Comparison of ENCODE assay signal across 4 cellular contexts in genomic region chr15:31159837-31160236, GRCh38.
TF ChIP-seq lines count a peak whose summit lies in the region.

No MANE protein-coding gene starts in this region.

TF ChIP-seq in SK-N-SH, 30 proteins besides CTCF, POLR2A, EP300 and RAD21:
- TF ChIP-seq RXRA (IDR thresholded peaks at IDR 0.05; ENCODE audit: borderline replicate concordance, low read depth) = no peak
- no peak for TF ChIP-seq SIN3A (IDR thresholded peaks at IDR 0.05; ENCODE audit: borderline replicate concordance, low read depth, low read length)
- TF ChIP-seq TCF12 (IDR thresholded peaks at IDR 0.05) = no peak
- TF ChIP-seq JUND (IDR thresholded peaks at IDR 0.05) = no peak
- no peak for TF ChIP-seq USF1 (IDR thresholded peaks at IDR 0.05; ENCODE audit: borderline replicate concordance, low read depth)
- TF ChIP-seq MAX (IDR thresholded peaks at IDR 0.05; ENCODE audit: low read depth) = no peak

TF ChIP-seq in SK-N-SH treated with all-trans-retinoic acid at 6 μM for 48 hours, 23 proteins besides CTCF, POLR2A, EP300 and RAD21:
- TF ChIP-seq ARNTL (CRISPR knock-in tag; IDR thresholded peaks at IDR 0.05; ENCODE audit: borderline replicate concordance, low read depth) (no peak), POU6F1 (CRISPR knock-in tag; IDR thresholded peaks at IDR 0.05; ENCODE audit: borderline replicate concordance, low read depth) (no peak), ZFP30 (CRISPR knock-in tag; IDR thresholded peaks at IDR 0.05) (no peak), ISL1 (CRISPR knock-in tag; IDR thresholded peaks at IDR 0.05) (no peak), CREB5 (CRISPR knock-in tag; IDR thresholded peaks at IDR 0.05; ENCODE audit: low read depth) (no peak), GLIS3 (CRISPR knock-in tag; IDR thresholded peaks at IDR 0.05) (no peak), ZNF8 (CRISPR knock-in tag; IDR thresholded peaks at IDR 0.05) (no peak), TOX (CRISPR knock-in tag; IDR thresholded peaks at IDR 0.05; ENCODE audit: borderline replicate concordance) (no peak), RARB (CRISPR knock-in tag; IDR thresholded peaks at IDR 0.05) (no peak), PATZ1 (CRISPR knock-in tag; IDR thresholded peaks at IDR 0.05; ENCODE audit: borderline replicate concordance) (no peak), ESRRG (CRISPR knock-in tag; IDR thresholded peaks at IDR 0.05) (no peak), BACH2 (CRISPR knock-in tag; IDR thresholded peaks at IDR 0.05; ENCODE audit: borderline replicate concordance) (no peak), ZFP3 (CRISPR knock-in tag; IDR thresholded peaks at IDR 0.05) (no peak), CSDC2 (CRISPR knock-in tag; IDR thresholded peaks at IDR 0.05) (no peak), ZC3H10 (CRISPR knock-in tag; IDR thresholded peaks at IDR 0.05) (no peak), TCF4 (CRISPR knock-in tag; IDR thresholded peaks at IDR 0.05; ENCODE audit: borderline replicate concordance) (no peak), PPARA (CRISPR knock-in tag; IDR thresholded peaks at IDR 0.05; ENCODE audit: borderline replicate concordance) (no peak), SNAI2 (CRISPR knock-in tag; IDR thresholded peaks at IDR 0.05) (no peak)

TF ChIP-seq in HEK293, 187 proteins besides CTCF, POLR2A, EP300 and RAD21:
- no peak for TF ChIP-seq ZNF394 (tag by site-specific recombination; IDR thresholded peaks at IDR 0.05; ENCODE audit: borderline replicate concordance)
- peak; percentile 43; the same call in 1 of the 2 replicates for TF ChIP-seq GLIS1 (tag by site-specific recombination; IDR thresholded peaks at IDR 0.05)

TF ChIP-seq in HepG2, 621 proteins besides CTCF, POLR2A, EP300 and RAD21:
- TF ChIP-seq RARG (CRISPR knock-in tag; IDR thresholded peaks at IDR 0.05; ENCODE audit: low read depth) = no peak
- no peak for TF ChIP-seq ZNF235 (CRISPR knock-in tag; IDR thresholded peaks at IDR 0.05; ENCODE audit: borderline replicate concordance)
- no peak for TF ChIP-seq NR2F2 (IDR thresholded peaks at IDR 0.05; ENCODE audit: borderline replicate concordance, low read depth)
- no peak for TF ChIP-seq ZNF441 (CRISPR knock-in tag; IDR thresholded peaks at IDR 0.05; ENCODE audit: borderline replicate concordance)
- TF ChIP-seq TEAD2 (CRISPR knock-in tag; IDR thresholded peaks at IDR 0.05) = no peak
- no peak for TF ChIP-seq ATF7-NPFF (CRISPR knock-in tag; IDR thresholded peaks at IDR 0.05; ENCODE audit: low read depth)
- no peak for TF ChIP-seq ZBTB2 (CRISPR knock-in tag; IDR thresholded peaks at IDR 0.05; ENCODE audit: low read depth)
- no peak for TF ChIP-seq RFX3 (CRISPR knock-in tag; IDR thresholded peaks at IDR 0.05)
- no peak for TF ChIP-seq PATZ1 (CRISPR knock-in tag; IDR thresholded peaks at IDR 0.05)
